Comparison of ENCODE assay signal across 8 cellular contexts in the genomic region with DNA sequence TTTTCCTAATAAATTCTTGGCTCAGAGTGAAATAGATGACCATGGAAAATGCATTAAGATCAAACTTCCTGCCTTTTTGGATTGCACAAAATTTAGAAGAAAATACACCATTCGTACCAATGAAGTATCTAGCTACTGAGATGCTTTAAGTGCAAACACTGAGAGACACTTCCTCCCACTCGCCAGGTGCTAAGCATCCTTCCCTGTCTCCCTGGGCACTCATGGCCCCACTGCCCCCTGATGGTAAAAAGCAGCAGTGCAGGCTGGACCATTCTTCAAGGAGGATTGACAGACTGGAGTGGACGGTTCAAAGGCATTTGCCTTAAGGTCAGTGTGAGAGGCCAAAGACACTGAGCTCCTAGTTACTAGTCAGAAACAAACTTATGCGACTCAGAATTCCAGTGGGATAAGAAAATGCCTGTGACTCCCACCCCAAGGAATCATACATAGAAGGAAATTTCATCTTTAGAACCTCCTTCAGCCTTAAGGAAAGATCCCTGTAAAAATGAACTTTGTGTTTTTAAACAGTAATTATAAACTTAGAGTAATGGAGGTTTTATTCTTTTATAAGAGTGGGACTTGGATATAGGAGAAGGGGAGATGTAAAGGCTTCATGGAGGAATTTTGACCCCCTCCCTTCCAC.
DNase-seq lines count a peak whose midpoint lies in the region; ATAC-seq and TF ChIP-seq lines count a peak whose summit lies in the region.

No MANE protein-coding gene starts in this region.

- in situ Hi-C loops in Caki2 (cut with HindIII; ENCODE audit: low pct_unique_long_range_greater_than_20kb, low sequenced_read_pairs): no loop called here

- H3K4me1 ChIP-seq in foreskin keratinocyte (no peaks in the 10 kb centered on the region), ovary (ENCODE audit: insufficient read depth) (no peaks in the 10 kb centered on the region)

- H3K4me3 ChIP-seq in ovary: no peak overlapping the region

- no peak overlapping the region for H3K27ac ChIP-seq in foreskin keratinocyte
- H3K27ac ChIP-seq in ovary: no peak overlapping the region

- ATAC-seq in GM19397 (IDR thresholded peaks at IDR 0.05; ENCODE audit: unreplicated experiment) (peak; percentile 92), foreskin keratinocyte (peak; percentile 81)

- TF ChIP-seq POLR2A in ovary (IDR thresholded peaks at IDR 0.05): no peak

- H3K9me3 Mint-ChIP-seq in activated T-helper 2 cell treated with anti-CD3 and anti-CD28 coated beads, Interferon-gamma antibody, Interleukin-2, Interleukin-4, amounts not matched to agents 10 μg/mL and 5 μg/mL and 100 μg/mL, durations not matched to agents 14 hours and 24 hours and 36 hours: no peaks in the 10 kb centered on the region
- H3K9me3 Mint-ChIP-seq in type B pancreatic cell: peaks cover 4% of the 10 kb centered on the region

- H3K36me3 Mint-ChIP-seq in activated T-helper 2 cell treated with anti-CD3 and anti-CD28 coated beads, Interferon-gamma antibody, Interleukin-2, Interleukin-4, amounts not matched to agents 10 μg/mL and 5 μg/mL and 100 μg/mL, durations not matched to agents 14 hours and 24 hours and 36 hours (ENCODE audit: low read depth): no peaks in the 10 kb centered on the region
- H3K36me3 Mint-ChIP-seq in type B pancreatic cell: no peaks in the 10 kb centered on the region

- DNase-seq in Caki2 (ENCODE audit: low read depth): peak; percentile 33
- DNase-seq in HK-2 (ENCODE audit: unreplicated experiment): peak; percentile 42
- peak; percentile 76 for DNase-seq in RPMI8226
- DNase-seq in activated T-helper 2 cell treated with anti-CD3 and anti-CD28 coated beads, Interferon-gamma antibody, Interleukin-2, Interleukin-4, amounts not matched to agents 10 μg/mL and 5 μg/mL and 100 μg/mL, durations not matched to agents 14 hours and 24 hours and 36 hours (ENCODE audit: low spot score): peak; percentile 51
- peak; percentile 27 to 56 for DNase-seq in foreskin keratinocyte
- DNase-seq in ovary: peak; percentile 44 to 77 (median 50)
- DNase-seq in type B pancreatic cell (ENCODE audit: extremely low spot score, unreplicated experiment): peak; percentile 76

- peaks cover 37% of the 10 kb centered on the region for H3K27me3 Mint-ChIP-seq in activated T-helper 2 cell treated with anti-CD3 and anti-CD28 coated beads, Interferon-gamma antibody, Interleukin-2, Interleukin-4, amounts not matched to agents 10 μg/mL and 5 μg/mL and 100 μg/mL, durations not matched to agents 14 hours and 24 hours and 36 hours (ENCODE audit: low read depth)
- H3K27me3 Mint-ChIP-seq in type B pancreatic cell: peaks cover 20% of the 10 kb centered on the region

- 7 to 9% (median 8%) methylated on average over 4 of the region's 4 CpGs for WGBS in ovary, 3 donors

- peak; percentile 88 for TF ChIP-seq CTCF in foreskin keratinocyte (conservative IDR thresholded peaks at IDR 0.05)
- peak in 2 of 3 donors; percentile 20 to 42 for TF ChIP-seq CTCF in ovary (IDR thresholded peaks at IDR 0.05)
- TF ChIP-seq CTCF in type B pancreatic cell (conservative IDR thresholded peaks at IDR 0.05): peak; percentile 89

- intact Hi-C loops in activated T-helper 2 cell treated with anti-CD3 and anti-CD28 coated beads, Interferon-gamma antibody, Interleukin-2, Interleukin-4, amounts not matched to agents 10 μg/mL and 5 μg/mL and 100 μg/mL, durations not matched to agents 14 hours and 24 hours and 36 hours (cut with micrococcal nuclease): loop anchor here (5.0 kb wide), 2 partner anchors 541 to 721 kb away; no protein-coding TSS in a partner anchor
- intact Hi-C loops in ovary (cut with DNase I): no loop called here

- H3K9me3 ChIP-seq in ovary: no peaks in the 10 kb centered on the region

- H3K27me3 ChIP-seq in foreskin keratinocyte: peaks cover 14% of the 10 kb centered on the region
- no peaks in the 10 kb centered on the region for H3K27me3 ChIP-seq in ovary

- H3K4me1 Mint-ChIP-seq in activated T-helper 2 cell treated with anti-CD3 and anti-CD28 coated beads, Interferon-gamma antibody, Interleukin-2, Interleukin-4, amounts not matched to agents 10 μg/mL and 5 μg/mL and 100 μg/mL, durations not matched to agents 14 hours and 24 hours and 36 hours (ENCODE audit: low read depth): no peaks in the 10 kb centered on the region
- peaks cover 14% of the 10 kb centered on the region for H3K4me1 Mint-ChIP-seq in type B pancreatic cell (ENCODE audit: unreplicated experiment)

- TF ChIP-seq EP300 in ovary (IDR thresholded peaks at IDR 0.05): no peak

- H3K27ac Mint-ChIP-seq in activated T-helper 2 cell treated with anti-CD3 and anti-CD28 coated beads, Interferon-gamma antibody, Interleukin-2, Interleukin-4, amounts not matched to agents 10 μg/mL and 5 μg/mL and 100 μg/mL, durations not matched to agents 14 hours and 24 hours and 36 hours: no peak overlapping the region
- no peak overlapping the region for H3K27ac Mint-ChIP-seq in type B pancreatic cell

- H3K4me3 Mint-ChIP-seq in activated T-helper 2 cell treated with anti-CD3 and anti-CD28 coated beads, Interferon-gamma antibody, Interleukin-2, Interleukin-4, amounts not matched to agents 10 μg/mL and 5 μg/mL and 100 μg/mL, durations not matched to agents 14 hours and 24 hours and 36 hours (ENCODE audit: low read depth): no peak overlapping the region
- H3K4me3 Mint-ChIP-seq in type B pancreatic cell: no peak overlapping the region

- H3K36me3 ChIP-seq in ovary: no peaks in the 10 kb centered on the region

Comparison
In these comparisons a context has a peak if more than half of its experiments do, and no peak if none do; other contexts are left out.
1. CTCF ChIP-seq: peak in every context shown above with its lines; median percentile 89 in type B pancreatic cell; 88 in foreskin keratinocyte; 31 in ovary.